ENCODE assay signal across 8 cellular contexts in the genomic region with DNA sequence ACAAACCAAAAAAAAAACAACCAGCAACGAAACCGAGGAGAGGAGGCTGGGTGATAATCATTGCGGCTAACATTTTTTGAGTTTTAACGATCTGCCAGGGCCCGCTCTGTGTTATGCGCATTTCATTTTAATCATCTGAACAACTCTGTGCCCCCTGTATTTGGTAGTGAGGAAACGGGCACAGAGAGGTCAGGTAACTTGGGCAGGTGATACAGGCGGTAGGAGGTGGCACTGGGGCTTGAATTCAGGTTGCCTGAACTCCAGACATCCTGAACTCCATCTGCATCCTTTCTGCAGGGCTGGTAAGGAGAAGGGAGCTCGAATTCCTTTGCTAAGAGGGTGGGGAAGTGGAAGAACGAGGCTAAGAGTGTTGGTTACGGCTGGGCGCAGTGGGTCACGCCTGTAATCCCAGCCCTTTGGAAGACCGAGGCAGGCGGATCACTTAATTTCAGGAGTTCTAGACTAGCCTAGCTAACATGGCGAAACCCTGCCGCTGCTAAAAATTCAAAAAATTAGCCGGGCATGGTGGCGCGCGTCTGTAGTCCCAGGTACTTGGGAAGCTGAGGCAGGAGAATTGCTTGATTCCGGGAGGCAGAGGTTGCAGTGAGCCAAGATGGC. TPM values are rescaled to one million over a fixed set of nuclear protein-coding genes. Genes with fewer than 3 reads are reported as not detected.
DNase-seq lines count a peak whose midpoint lies in the region; ATAC-seq and TF ChIP-seq lines count a peak whose summit lies in the region.

No MANE protein-coding gene starts in this region.

- peaks cover 22% of the 10 kb centered on the region for H3K4me1 ChIP-seq in OCI-LY1 (ENCODE audit: insufficient read depth, low read length, severe bottlenecking)
- peaks cover 19 to 39% (median 28%) of the 10 kb centered on the region in 4 donors for H3K4me1 ChIP-seq in esophagus muscularis mucosa
- H3K4me1 ChIP-seq in prostate gland (replicated peaks), result peaks cover 6% of the 10 kb centered on the region

- H3K9me2 ChIP-seq in OCI-LY1 (ENCODE audit: low read depth, low read length), result no peaks in the 10 kb centered on the region

- TF ChIP-seq EP300 in esophagus muscularis mucosa (IDR thresholded peaks at IDR 0.05), result no peak

- DNase-seq in esophagus muscularis mucosa (ENCODE audit: extremely low spot score), result no peak
- DNase-seq in prostate gland (ENCODE audit: low spot score), result no peak
- DNase-seq in HuH-7.5 (ENCODE audit: low spot score), result no peak
- DNase-seq in NCI-H748 (lab: John Stamatoyannopoulos, UW; ENCODE audit: unreplicated experiment), result no peak

- H3F3A ChIP-seq in OCI-LY1 (ENCODE audit: insufficient read depth, low read length), result no peaks in the 10 kb centered on the region

- 77% methylated on average over 22 of the region's 22 CpGs for WGBS in esophagus muscularis mucosa
- WGBS in prostate gland, result 72% methylated on average over 22 of the region's 22 CpGs

- no peaks in the 10 kb centered on the region for H3K9me3 ChIP-seq in OCI-LY1 (ENCODE audit: low read length)
- H3K9me3 ChIP-seq in esophagus muscularis mucosa, result no peaks in the 10 kb centered on the region
- H3K9me3 ChIP-seq in prostate gland, result no peaks in the 10 kb centered on the region

- ATAC-seq in GM18907 (IDR thresholded peaks at IDR 0.05; ENCODE audit: unreplicated experiment) (no peak), HG03095 (IDR thresholded peaks at IDR 0.05; ENCODE audit: unreplicated experiment) (no peak)

- no peaks in the 10 kb centered on the region for H3K79me2 ChIP-seq in OCI-LY1 (ENCODE audit: insufficient read depth, low read length)

- TF ChIP-seq POLR2A in esophagus muscularis mucosa (IDR thresholded peaks at IDR 0.05; ENCODE audit: low read depth) (no peak), prostate gland (IDR thresholded peaks at IDR 0.05) (no peak)

- H3K4me2 ChIP-seq in OCI-LY1 (ENCODE audit: low read length), result peak overlapping the region; percentile 74; the same call in 1 of the 2 replicates

- no peaks in the 10 kb centered on the region for H3K27me3 ChIP-seq in OCI-LY1 (ENCODE audit: insufficient read depth, low read length)
- no peaks in the 10 kb centered on the region for H3K27me3 ChIP-seq in esophagus muscularis mucosa
- no peaks in the 10 kb centered on the region for H3K27me3 ChIP-seq in prostate gland (replicated peaks; ENCODE audit: insufficient read depth)

- H3K27ac ChIP-seq in OCI-LY1 (ENCODE audit: low read depth, low read length, poor library complexity, severe bottlenecking) (no peak overlapping the region), esophagus muscularis mucosa (replicated peaks in 1 of 4) (peak overlapping the region; percentile 73 to 85 (median 84)), prostate gland (peak overlapping the region in 1 of 2 donors; percentile 73)

- H3K9ac ChIP-seq in OCI-LY1 (ENCODE audit: low read length), result no peak overlapping the region

- intact Hi-C loops in esophagus muscularis mucosa (cut with DNase I), result loop anchor here (5.0 kb wide), 1 partner anchor 45 kb away; no protein-coding TSS in a partner anchor
- intact Hi-C loops in prostate gland (cut with DNase I), result loop anchor here (10.0 kb wide), 1 partner anchor 217 kb away; a partner anchor contains a TSS

- H2AFZ ChIP-seq in OCI-LY1 (ENCODE audit: low read length), result no peak overlapping the region

- no peaks in the 10 kb centered on the region for H4K20me1 ChIP-seq in OCI-LY1 (ENCODE audit: insufficient read depth, low read length)

- no peak for TF ChIP-seq CTCF in GM12875 (IDR thresholded peaks at IDR 0.05; ENCODE audit: borderline replicate concordance, insufficient read depth, low read depth, low read length)
- no peak for TF ChIP-seq CTCF in OCI-LY1 (IDR thresholded peaks at IDR 0.05; ENCODE audit: low read length)
- TF ChIP-seq CTCF in esophagus muscularis mucosa (IDR thresholded peaks at IDR 0.05), result no peak
- no peak for TF ChIP-seq CTCF in prostate gland (IDR thresholded peaks at IDR 0.05)

- H3K4me3 ChIP-seq in GM12875 (ENCODE audit: low read depth, low read length) (peak overlapping the region; percentile 81), OCI-LY1 (ENCODE audit: low read depth, low read length, poor library complexity, severe bottlenecking) (peak overlapping the region; percentile 72), esophagus muscularis mucosa (peak overlapping the region; percentile 71 to 84 (median 79)), prostate gland (peak overlapping the region; percentile 82 to 94)

- H3K36me3 ChIP-seq in OCI-LY1 (ENCODE audit: insufficient read depth, low read length), result no peaks in the 10 kb centered on the region
- H3K36me3 ChIP-seq in esophagus muscularis mucosa, result peaks cover 2 to 24% (median 21%) of the 10 kb centered on the region in 4 donors
- peaks cover 0 to 9% of the 10 kb centered on the region in 2 donors for H3K36me3 ChIP-seq in prostate gland

RNA-seq across cellular contexts. Expression of a gene that starts 1.1 kb away (rescaled TPM):
- total RNA-seq in esophagus muscularis mucosa, result 10 to 100 TPM; 25.0 to 31.5 (median 26.9) TPM
- 10 to 100 TPM; 17.9 to 35.1 TPM for total RNA-seq in prostate gland

RNA-seq across cellular contexts. Expression of a gene that starts 6.6 kb away (rescaled TPM):
- total RNA-seq in esophagus muscularis mucosa (not detected), prostate gland (1 to 10 TPM in 1 of 2 donors, not detected in 1; 1.1 TPM)

RNA-seq across cellular contexts. Expression of a gene that starts 58.4 kb away (rescaled TPM):
- 10 to 100 TPM; 28.0 to 59.8 (median 47.8) TPM for total RNA-seq in esophagus muscularis mucosa
- 10 to 100 TPM; 48.1 to 99.2 TPM for total RNA-seq in prostate gland

RNA-seq across cellular contexts. Expression of a gene that starts 58.6 kb away (rescaled TPM):
- total RNA-seq in esophagus muscularis mucosa, result 1 to 10 TPM; 1.5 to 2.2 (median 1.8) TPM
- total RNA-seq in prostate gland, result 1 to 10 TPM; 2.1 to 9.5 TPM
